In the genomic region with DNA sequence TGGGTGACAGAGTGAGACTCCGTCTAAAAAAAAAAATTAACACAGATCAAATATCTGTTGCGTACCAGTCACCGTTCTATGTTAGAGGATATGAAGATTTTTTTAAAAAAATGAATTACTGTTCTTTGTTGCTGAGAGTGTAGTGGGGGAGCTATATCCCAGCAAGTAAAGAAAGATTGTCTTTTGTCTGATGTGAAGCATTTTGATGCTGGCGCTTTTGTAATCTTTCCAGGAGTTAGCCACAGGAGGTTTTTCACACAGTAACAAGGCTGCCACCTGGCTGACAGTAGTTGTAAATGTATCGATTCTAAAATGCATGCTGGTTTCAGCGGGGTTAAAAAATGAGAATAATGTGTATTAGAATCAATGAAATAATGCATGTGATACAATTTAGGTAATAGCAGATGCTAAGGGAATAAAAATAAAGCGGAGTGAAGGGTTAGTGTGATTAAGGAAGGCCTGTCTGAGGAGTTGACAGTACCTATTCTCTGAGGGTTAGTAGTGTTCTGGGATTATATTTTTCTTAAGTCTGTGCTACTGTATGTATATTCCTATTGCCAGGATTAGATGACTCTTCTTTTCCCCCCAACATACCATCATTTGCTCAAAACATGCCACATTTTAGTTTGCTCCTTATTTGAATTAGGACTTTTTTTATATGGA, we compare ENCODE assay signal across 8 cellular contexts. TPM values are rescaled to one million over a fixed set of nuclear protein-coding genes. Genes with fewer than 3 reads are reported as not detected.
DNase-seq lines count a peak whose midpoint lies in the region; ATAC-seq and TF ChIP-seq lines count a peak whose summit lies in the region.

No MANE protein-coding gene starts in this region.

- H3K4me1 ChIP-seq in MM.1S (ENCODE audit: low read length) (peaks cover 8% of the 10 kb centered on the region; the same call in 1 of the 2 replicates), mammary epithelial cell (ENCODE audit: insufficient read depth, low read length) (peaks cover 17% of the 10 kb centered on the region), liver (ENCODE audit: control insufficient read depth in 4 of 4, insufficient read depth in 4 of 4, low read length in 3 of 4) (peaks cover 5 to 23% (median 13%) of the 10 kb centered on the region in 4 donors)

- H3K4me2 ChIP-seq in MM.1S (ENCODE audit: low read depth, low read length) (peak overlapping the region; percentile 79), mammary epithelial cell (ENCODE audit: insufficient read depth, low read depth, low read length) (peak overlapping the region; percentile 55)

- peaks cover 31% of the 10 kb centered on the region for H3F3A ChIP-seq in MM.1S (ENCODE audit: insufficient read depth, low read length)

- TF ChIP-seq CTCF in MM.1S (IDR thresholded peaks at IDR 0.05; ENCODE audit: low read length) (peak; percentile 72), mammary epithelial cell (conservative IDR thresholded peaks at IDR 0.05 in 1 of 2, IDR thresholded peaks at IDR 0.05 in 1 of 2; ENCODE audit: extremely low read depth in 1 of 2, insufficient read depth in 1 of 2, low read depth in 1 of 2, low read length in 2 of 2) (peak; percentile 70 to 75), liver (IDR thresholded peaks at IDR 0.05; ENCODE audit: low read depth, low read length, missing input control) (peak; percentile 60)

- in situ Hi-C loops in mammary epithelial cell (cut with MboI; ENCODE audit: low sequenced_read_pairs in 2 of 2): loop anchor here (5.0 to 25.0 kb wide), 2 partner anchors 103 to 443 kb away; no protein-coding TSS in a partner anchor

- H2AFZ ChIP-seq in MM.1S (ENCODE audit: low read length) (no peak overlapping the region), mammary epithelial cell (ENCODE audit: low read depth, low read length) (peak overlapping the region; percentile 29)

- H3K9ac ChIP-seq in MM.1S (ENCODE audit: low read length): peak overlapping the region; percentile 98; the same call in 1 of the 2 replicates
- no peak overlapping the region for H3K9ac ChIP-seq in mammary epithelial cell (ENCODE audit: insufficient read depth, low read length)
- H3K9ac ChIP-seq in liver (ENCODE audit: low read depth in 1 of 2, low read length in 2 of 2): no peak overlapping the region

- H3K36me3 ChIP-seq in MM.1S (replicated peaks; ENCODE audit: insufficient read depth, low read length) (no peaks in the 10 kb centered on the region), mammary epithelial cell (ENCODE audit: insufficient read depth, low read length) (no peaks in the 10 kb centered on the region), liver (ENCODE audit: control insufficient read depth in 4 of 4, insufficient read depth in 3 of 4, low read depth in 1 of 4, low read length in 3 of 4) (no peaks in the 10 kb centered on the region)

- CTCF ChIA-PET in mammary epithelial cell (lab: Charles Lee; ENCODE audit: low non-redundant PET): interaction anchor here (0.6 to 0.8 kb wide), 4 partner anchors 25 to 373 kb away, joined by 3 to 24 read pairs (median 8); no protein-coding TSS in a partner anchor

- H3K4me3 ChIP-seq in MM.1S (ENCODE audit: low read length) (peak overlapping the region; percentile 91; the same call in 1 of the 2 replicates), mammary epithelial cell (replicated peaks in 1 of 3; ENCODE audit: insufficient read depth in 1 of 3, low read depth in 2 of 3, low read length in 3 of 3) (no peak overlapping the region), liver (ENCODE audit: low read depth in 1 of 3, low read length in 3 of 3) (no peak overlapping the region)

- intact Hi-C loops in mammary epithelial cell (cut with micrococcal nuclease): loop anchor here (1.0 to 2.0 kb wide), 3 partner anchors 21 to 124 kb away; no protein-coding TSS in a partner anchor

- H3K27me3 ChIP-seq in MM.1S (replicated peaks; ENCODE audit: insufficient read depth, low read length) (no peaks in the 10 kb centered on the region), mammary epithelial cell (ENCODE audit: insufficient read depth, low read length) (no peaks in the 10 kb centered on the region), liver (ENCODE audit: control insufficient read depth in 4 of 4, insufficient read depth in 4 of 4, low read length in 3 of 4) (no peaks in the 10 kb centered on the region)

- 43% methylated on average over 7 of the region's 7 CpGs for WGBS in mammary epithelial cell (ENCODE audit: low coverage, missing lambda C conversion rate)
- 44% methylated on average over 7 of the region's 7 CpGs for WGBS in liver

- peak; percentile 38 for DNase-seq in activated CD4-positive, CD25-positive, alpha-beta regulatory T cell treated with anti-CD3 and anti-CD28 coated beads, Interleukin-2, amount 50 U/mL, for 16 hours (ENCODE audit: low read depth, low spot score)
- DNase-seq in activated CD4-positive, CD25-positive, alpha-beta regulatory T cell treated with anti-CD3 and anti-CD28 coated beads, Interleukin-2, amount 50 U/mL, for 72 hours: no peak
- peak; percentile 74 for DNase-seq in MM.1S
- DNase-seq in T-helper 1 cell: peak in 4 of 5 donors; percentile 25 to 75 (median 38)
- DNase-seq in mammary epithelial cell: peak; percentile 53
- DNase-seq in stimulated activated naive CD8-positive, alpha-beta T cell treated with anti-CD3 and anti-CD28 coated beads, Interleukin-15, Interleukin-2, amounts not matched to agents 100 U/mL and 50 U/mL, for 24 hours: peak; percentile 45

- H3K27ac ChIP-seq in MM.1S (ENCODE audit: low read length): peak overlapping the region; percentile 6; the same call in 1 of the 2 replicates
- H3K27ac ChIP-seq in mammary epithelial cell (ENCODE audit: insufficient read depth, low read depth, low read length): no peak overlapping the region
- H3K27ac ChIP-seq in liver (ENCODE audit: low read depth in 1 of 2, low read length in 2 of 2): no peak overlapping the region

- no peaks in the 10 kb centered on the region for H3K9me3 ChIP-seq in MM.1S (replicated peaks; ENCODE audit: insufficient read depth, low read length)
- no peaks in the 10 kb centered on the region for H3K9me3 ChIP-seq in mammary epithelial cell (replicated peaks; ENCODE audit: insufficient read depth, low read length)
- H3K9me3 ChIP-seq in liver (ENCODE audit: control insufficient read depth in 4 of 4, low read length in 3 of 4): no peaks in the 10 kb centered on the region

- dilution Hi-C loops in mammary epithelial cell (cut with HindIII; ENCODE audit: low sequenced_read_pairs): no loop called here

- ATAC-seq in stimulated activated naive CD8-positive, alpha-beta T cell treated with anti-CD3 and anti-CD28 coated beads, Interleukin-15, Interleukin-2, amounts not matched to agents 100 U/mL and 50 U/mL, for 24 hours: no peak
- ATAC-seq in GM21381 (IDR thresholded peaks at IDR 0.05; ENCODE audit: unreplicated experiment): no peak

- no TSS peak for BruUV-seq in mammary epithelial cell (replicated peaks; lab: Mats Ljungman, UMichigan)

- peaks cover 29% of the 10 kb centered on the region for H4K20me1 ChIP-seq in MM.1S (ENCODE audit: insufficient read depth, low read length)
- H4K20me1 ChIP-seq in mammary epithelial cell (ENCODE audit: insufficient read depth, low read length): no peaks in the 10 kb centered on the region

- H3K79me2 ChIP-seq in MM.1S (ENCODE audit: low read length) (peaks cover 78% of the 10 kb centered on the region), mammary epithelial cell (ENCODE audit: insufficient read depth, low read length) (peaks cover 79% of the 10 kb centered on the region)

- peak; percentile 85 to 88 for TF ChIP-seq RAD21 in liver (IDR thresholded peaks at IDR 0.05)

- H3K9me2 ChIP-seq in MM.1S (replicated peaks; ENCODE audit: insufficient read depth, low read length): no peaks in the 10 kb centered on the region

TF ChIP-seq in liver, 16 proteins besides CTCF, POLR2A, EP300 and RAD21:
- TF ChIP-seq TAF1 (conservative IDR thresholded peaks at IDR 0.05) (no peak), FOXA2 (IDR thresholded peaks at IDR 0.05) (peak; percentile 8)
TF ChIP-seq in liver: peak in this region for 1.

RNA-seq across cellular contexts. Expression of gene LMNB1, which starts 3.4 kb away (rescaled TPM):
- 10 to 100 TPM in 1 of 2 donors, 1 to 10 TPM in 1; 5.2 to 36.3 TPM for total RNA-seq in mammary epithelial cell
- 28.8 TPM for polyA plus RNA-seq in mammary epithelial cell
- polyA minus RNA-seq in mammary epithelial cell: 35.5 TPM
- 10 to 100 TPM in 1 of 2 donors, 1 to 10 TPM in 1; 5.9 to 45.7 TPM for total RNA-seq in liver
- polyA plus RNA-seq in liver: 1 to 10 TPM in 1 of 2 donors, under 1 TPM in 1; 0.57 to 5.3 TPM
